Comparison of ENCODE assay signal across 9 cellular contexts in genomic region chr1:2415801-2416208, GRCh38. TPM values are rescaled to one million over a fixed set of nuclear protein-coding genes. Genes with fewer than 3 reads are reported as not detected.
A peak's percentile ranks its signal among the peaks of the same experiment; 100 is the strongest.
DNase-seq lines count a peak whose midpoint lies in the region; ATAC-seq and TF ChIP-seq lines count a peak whose summit lies in the region.
"Had no signal": no experiment of that assay in that cellular context is flagged by ENCODE, and none has a peak within 500 bp of the region (broad histone marks: within the 10 kb centered on the region; RNA-seq: fewer than 3 reads in every experiment).

No MANE protein-coding gene starts in this region.

- CTCF ChIA-PET in activated CD8-positive, alpha-beta memory T cell treated with anti-CD3 and anti-CD28 coated beads, Interleukin-2, amount 10 ng/mL, durations not matched to agents 7 days and 5 days (lab: Charles Lee), result interaction anchor here (0.8 to 4.0 kb wide), 21 partner anchors 9 to 389 kb away, joined by 3 to 69 read pairs (median 5); partner anchors contain the start of genes FAAP20, MORN1, PANK4 and PRXL2B

- H3K36me3 ChIP-seq in CD4-positive, CD25-positive, alpha-beta regulatory T cell (ENCODE audit: control insufficient read depth, insufficient read depth, low read length), result no peaks in the 10 kb centered on the region
- H3K36me3 ChIP-seq in mucosa of descending colon (ENCODE audit: low read depth), result no peaks in the 10 kb centered on the region

- peak; percentile 31 to 85 (median 50) for DNase-seq in CD4-positive, CD25-positive, alpha-beta regulatory T cell
- DNase-seq in GM20000 (ENCODE audit: low spot score) (peak; percentile 78), mucosa of descending colon (peak; percentile 68 to 89 (median 81)), amygdala (lab: John Stamatoyannopoulos, UW) (no peak), NCI-H226 (no peak)
- peak; percentile 85 for DNase-seq in activated CD8-positive, alpha-beta memory T cell treated with anti-CD3 and anti-CD28 coated beads, Interleukin-2, amount 10 ng/mL, durations not matched to agents 7 days and 5 days
- DNase-seq: nephron progenitor cell had no signal

- H3K4me1 ChIP-seq in CD4-positive, CD25-positive, alpha-beta regulatory T cell (ENCODE audit: control insufficient read depth, insufficient read depth, low read length, poor library complexity, severe bottlenecking), result peaks cover 59% of the 10 kb centered on the region
- H3K4me1 ChIP-seq in mucosa of descending colon (ENCODE audit: low read depth), result peaks cover 44% of the 10 kb centered on the region

- peak overlapping the region; percentile 62 for H3K4me3 ChIP-seq in CD4-positive, CD25-positive, alpha-beta regulatory T cell (ENCODE audit: low read depth, low read length)
- no peak overlapping the region for H3K4me3 ChIP-seq in mucosa of descending colon

- peaks cover 9 to 50% (median 24%) of the 10 kb centered on the region in 4 donors for H3K4me1 Mint-ChIP-seq in CD4-positive, CD25-positive, alpha-beta regulatory T cell
- H3K4me1 Mint-ChIP-seq in activated CD8-positive, alpha-beta memory T cell treated with anti-CD3 and anti-CD28 coated beads, Interleukin-2, amount 10 ng/mL, durations not matched to agents 7 days and 5 days, result peaks cover 41% of the 10 kb centered on the region

- no peaks in the 10 kb centered on the region for H3K36me3 Mint-ChIP-seq in CD4-positive, CD25-positive, alpha-beta regulatory T cell
- no peaks in the 10 kb centered on the region for H3K36me3 Mint-ChIP-seq in activated CD8-positive, alpha-beta memory T cell treated with anti-CD3 and anti-CD28 coated beads, Interleukin-2, amount 10 ng/mL, durations not matched to agents 7 days and 5 days

- intact Hi-C loops in mucosa of descending colon (cut with DNase I, micrococcal nuclease), result loop anchor here in 1 of 2 donors (5.0 to 10.0 kb wide), 2 partner anchors 131 to 1009 kb away; no protein-coding TSS in a partner anchor

- peak in 1 of 2 donors; percentile 29 for ATAC-seq in CD4-positive, CD25-positive, alpha-beta regulatory T cell (ENCODE audit: low read depth in 2 of 2)
- ATAC-seq in activated CD8-positive, alpha-beta memory T cell treated with anti-CD3 and anti-CD28 coated beads, Interleukin-2, amount 10 ng/mL, durations not matched to agents 7 days and 5 days, result peak; percentile 13
- ATAC-seq in mucosa of descending colon, result peak; percentile 56
- ATAC-seq in GM21737 (IDR thresholded peaks at IDR 0.05; ENCODE audit: unreplicated experiment), result no peak
- no peak for ATAC-seq in GM19324 (IDR thresholded peaks at IDR 0.05; ENCODE audit: low FRiP score, unreplicated experiment)

- TF ChIP-seq CTCF in GM20000 (IDR thresholded peaks at IDR 0.05; ENCODE audit: extremely low read depth, missing control alignments) (no peak), mucosa of descending colon (IDR thresholded peaks at IDR 0.05) (no peak)

- peak overlapping the region; percentile 80 for H3K27ac ChIP-seq in CD4-positive, CD25-positive, alpha-beta regulatory T cell (ENCODE audit: insufficient read depth, low read length, poor library complexity, severe bottlenecking)

- H3K27me3 ChIP-seq in CD4-positive, CD25-positive, alpha-beta regulatory T cell (ENCODE audit: control insufficient read depth, insufficient read depth, low read length), result no peaks in the 10 kb centered on the region

- peak overlapping the region; percentile 92 to 98 (median 95) for H3K27ac Mint-ChIP-seq in CD4-positive, CD25-positive, alpha-beta regulatory T cell
- H3K27ac Mint-ChIP-seq in activated CD8-positive, alpha-beta memory T cell treated with anti-CD3 and anti-CD28 coated beads, Interleukin-2, amount 10 ng/mL, durations not matched to agents 7 days and 5 days, result peak overlapping the region; percentile 95
- H3K27ac Mint-ChIP-seq: nephron progenitor cell had no signal

- no peaks in the 10 kb centered on the region for H3K27me3 Mint-ChIP-seq in CD4-positive, CD25-positive, alpha-beta regulatory T cell
- H3K27me3 Mint-ChIP-seq in activated CD8-positive, alpha-beta memory T cell treated with anti-CD3 and anti-CD28 coated beads, Interleukin-2, amount 10 ng/mL, durations not matched to agents 7 days and 5 days, result no peaks in the 10 kb centered on the region

- no peaks in the 10 kb centered on the region for H3K9me3 ChIP-seq in CD4-positive, CD25-positive, alpha-beta regulatory T cell (ENCODE audit: control insufficient read depth in 2 of 2, low read length in 2 of 2)
- no peaks in the 10 kb centered on the region for H3K9me3 ChIP-seq in mucosa of descending colon

- H3K4me3 Mint-ChIP-seq in CD4-positive, CD25-positive, alpha-beta regulatory T cell, result peak overlapping the region; percentile 83 to 99 (median 90)
- H3K4me3 Mint-ChIP-seq in activated CD8-positive, alpha-beta memory T cell treated with anti-CD3 and anti-CD28 coated beads, Interleukin-2, amount 10 ng/mL, durations not matched to agents 7 days and 5 days, result peak overlapping the region; percentile 75
- H3K4me3 Mint-ChIP-seq: nephron progenitor cell had no signal

- H3K9me3 Mint-ChIP-seq in CD4-positive, CD25-positive, alpha-beta regulatory T cell, result no peaks in the 10 kb centered on the region
- H3K9me3 Mint-ChIP-seq in activated CD8-positive, alpha-beta memory T cell treated with anti-CD3 and anti-CD28 coated beads, Interleukin-2, amount 10 ng/mL, durations not matched to agents 7 days and 5 days (ENCODE audit: low read depth), result no peaks in the 10 kb centered on the region
- H3K9me3 Mint-ChIP-seq: nephron progenitor cell had no signal

RNA-seq across cellular contexts. Expression of gene PEX10, which starts 3.4 kb away (rescaled TPM):
- total RNA-seq in CD4-positive, CD25-positive, alpha-beta regulatory T cell, result 7.6 TPM
- 1 to 10 TPM; 6.3 to 9.7 (median 8.4) TPM for polyA plus RNA-seq in CD4-positive, CD25-positive, alpha-beta regulatory T cell
- total RNA-seq in activated CD8-positive, alpha-beta memory T cell treated with anti-CD3 and anti-CD28 coated beads, Interleukin-2, amount 10 ng/mL, durations not matched to agents 7 days and 5 days, result 10 to 100 TPM in 1 of 2 experiments, 1 to 10 TPM in 1; 8.7 to 12.3 TPM
- 10 to 100 TPM; 13.4 to 20.4 (median 18.4) TPM for total RNA-seq in mucosa of descending colon

RNA-seq across cellular contexts. Expression of gene RER1, which starts 24.2 kb away (rescaled TPM):
- 91.3 TPM for total RNA-seq in CD4-positive, CD25-positive, alpha-beta regulatory T cell
- 100 to 1,000 TPM; 156 to 184 (median 173) TPM for polyA plus RNA-seq in CD4-positive, CD25-positive, alpha-beta regulatory T cell
- total RNA-seq in activated CD8-positive, alpha-beta memory T cell treated with anti-CD3 and anti-CD28 coated beads, Interleukin-2, amount 10 ng/mL, durations not matched to agents 7 days and 5 days, result 100 to 1,000 TPM; 146 to 174 TPM
- 100 to 1,000 TPM; 151 to 217 (median 193) TPM for total RNA-seq in mucosa of descending colon

RNA-seq across cellular contexts. Expression of gene MORN1, which starts 24.5 kb away (rescaled TPM):
- 7.3 TPM for total RNA-seq in CD4-positive, CD25-positive, alpha-beta regulatory T cell
- polyA plus RNA-seq in CD4-positive, CD25-positive, alpha-beta regulatory T cell, result 1 to 10 TPM; 1.3 to 3.2 (median 2.1) TPM
- 1 to 10 TPM; 8.0 to 8.5 TPM for total RNA-seq in activated CD8-positive, alpha-beta memory T cell treated with anti-CD3 and anti-CD28 coated beads, Interleukin-2, amount 10 ng/mL, durations not matched to agents 7 days and 5 days
- 10 to 100 TPM; 13.1 to 17.4 (median 13.4) TPM for total RNA-seq in mucosa of descending colon

Comparison
In these comparisons a context has a peak if more than half of its experiments do, and no peak if none do; other contexts are left out.
1. ATAC-seq: peak in activated CD8-positive, alpha-beta memory T cell treated with anti-CD3 and anti-CD28 coated beads, Interleukin-2, amount 10 ng/mL, durations not matched to agents 7 days and 5 days (single experiment) and mucosa of descending colon (single experiment); none in GM21737 (single experiment) and GM19324 (single experiment).
2. DNase-seq: peak in CD4-positive, CD25-positive, alpha-beta regulatory T cell (3 of 3), GM20000 (single experiment), activated CD8-positive, alpha-beta memory T cell treated with anti-CD3 and anti-CD28 coated beads, Interleukin-2, amount 10 ng/mL, durations not matched to agents 7 days and 5 days (single experiment) and mucosa of descending colon (3 of 3); none in amygdala (0 of 56) and NCI-H226 (single experiment).